In genomic region chrX:18598413-18598812, GRCh38 we compare ENCODE assay signal across 29 cellular contexts.
"Had no signal": no experiment of that assay in that cellular context is flagged by ENCODE, and none has a peak within 500 bp of the region (broad histone marks: within the 10 kb centered on the region; RNA-seq: fewer than 3 reads in every experiment).

No MANE protein-coding gene starts in this region.

- H3K27ac ChIP-seq: breast epithelium, neutrophil, ovary, stomach, thyroid gland, upper lobe of left lung, vagina had no signal

- H3K9me3 ChIP-seq: breast epithelium, neutrophil, ovary, stomach, thyroid gland, upper lobe of left lung, vagina had no signal

- DNase-seq: activated CD4-positive, alpha-beta memory T cell treated with anti-CD3 and anti-CD28 coated beads, Interleukin-2, amount 10 ng/mL, durations not matched to agents 7 days and 5 days; activated CD4-positive, alpha-beta T cell treated with anti-CD3 and anti-CD28 coated beads for 1 hour; activated CD4-positive, alpha-beta T cell treated with anti-CD3 and anti-CD28 coated beads, Interleukin-2, amount 10 ng/mL, durations not matched to agents 7 days and 5 days; activated CD8-positive, alpha-beta memory T cell treated with anti-CD3 and anti-CD28 coated beads, Interleukin-2, amount 50 U/mL, for 48 hours; activated gamma-delta T cell; activated naive CD4-positive, alpha-beta T cell treated with anti-CD3 and anti-CD28 coated beads, Interleukin-2, amount 50 U/mL, for 16 hours; activated T-cell treated with anti-CD3 and anti-CD28 coated beads, Interleukin-2, amount 50 U/mL, for 24 hours; amygdala; central memory CD4-positive, alpha-beta T cell; endodermal cell; left cardiac atrium; left ventricle myocardium superior; naive B cell; nephron progenitor cell; ovary; stimulated activated CD4-positive, alpha-beta T cell treated with anti-CD3 and anti-CD28 coated beads, Interleukin-15, amount 100 ng/mL, for 24 hours; stimulated activated CD4-positive, alpha-beta T cell treated with anti-CD3 and anti-CD28 coated beads, Interleukin-2, amount 100 ng/mL, for 24 hours; stimulated activated naive B cell treated with anti-CD40 and anti-IgM and Interleukin-4, amounts not matched to agents 10 μg/mL and 1 μg/mL and 100 μg/mL, for 72 hours; stomach; T-helper 17 cell; T1000; thyroid gland; upper lobe of left lung had no signal

- ATAC-seq: esophagus mucosa; left cardiac atrium; left ventricle myocardium superior; stimulated activated naive B cell treated with anti-CD40 and anti-IgM and Interleukin-4, amounts not matched to agents 10 μg/mL and 1 μg/mL and 100 μg/mL, for 72 hours; T-helper 17 cell; WTC11 had no signal

- H3K4me3 ChIP-seq: breast epithelium, ovary, stomach, thyroid gland, upper lobe of left lung, vagina had no signal

- H3K36me3 ChIP-seq: breast epithelium, ovary, thyroid gland, vagina had no signal

- FAIRE-seq: keratinocyte had no signal

- H3K4me1 ChIP-seq: breast epithelium, stomach, thyroid gland, upper lobe of left lung, vagina had no signal

- H3K27me3 ChIP-seq: neutrophil, ovary, stomach, thyroid gland, upper lobe of left lung, vagina had no signal
